21 cellular contexts compared by ENCODE assay signal in genomic region chr21:33236013-33236686, GRCh38. TPM values are rescaled to one million over a fixed set of nuclear protein-coding genes. Genes with fewer than 3 reads are reported as not detected.
A peak's percentile ranks its signal among the peaks of the same experiment; 100 is the strongest.
DNase-seq lines count a peak whose midpoint lies in the region; ATAC-seq and TF ChIP-seq lines count a peak whose summit lies in the region.
"Had no signal": no experiment of that assay in that cellular context is flagged by ENCODE, and none has a peak within 500 bp of the region (broad histone marks: within the 10 kb centered on the region; RNA-seq: fewer than 3 reads in every experiment).

No MANE protein-coding gene starts in this region.

- H3F3A ChIP-seq in PC-3 (ENCODE audit: low read length, unreplicated experiment) = no peaks in the 10 kb centered on the region

- H3K27me3 ChIP-seq in effector memory CD4-positive, alpha-beta T cell (replicated peaks; ENCODE audit: control insufficient read depth, insufficient read depth, low read length, poor library complexity, severe bottlenecking) = no peaks in the 10 kb centered on the region
- H3K27me3 ChIP-seq in PC-3 (ENCODE audit: low read length) = no peaks in the 10 kb centered on the region
- H3K27me3 ChIP-seq: heart right ventricle, neural progenitor cell, right atrium auricular region, SJSA1, vagina had no signal

- H4K20me1 ChIP-seq in OCI-LY7 (ENCODE audit: insufficient read depth, low read length) = peaks cover 5% of the 10 kb centered on the region; the same call in 1 of the 2 replicates
- H4K20me1 ChIP-seq in PC-3 (ENCODE audit: low read length) = 0 out of 2 replicates have a peak, but pooled peaks cover 10% of the 10 kb centered on the region

- H2AFZ ChIP-seq in OCI-LY7 (ENCODE audit: low read length) (no peak overlapping the region), PC-3 (ENCODE audit: low read length) (no peak overlapping the region)
- H2AFZ ChIP-seq: neural progenitor cell had no signal

- H3K4me1 ChIP-seq in OCI-LY7 (ENCODE audit: insufficient read depth, low read length, poor library complexity, severe bottlenecking) = peaks cover 95% of the 10 kb centered on the region
- peaks cover 50% of the 10 kb centered on the region for H3K4me1 ChIP-seq in effector memory CD4-positive, alpha-beta T cell (ENCODE audit: control insufficient read depth, insufficient read depth, low read length, poor library complexity, severe bottlenecking)
- peaks cover 4% of the 10 kb centered on the region for H3K4me1 ChIP-seq in PC-3 (ENCODE audit: insufficient read depth, low read length)

- H3K9me3 ChIP-seq in OCI-LY7 (ENCODE audit: low read length) = no peaks in the 10 kb centered on the region
- H3K9me3 ChIP-seq in effector memory CD4-positive, alpha-beta T cell (ENCODE audit: control insufficient read depth, low read length) = no peaks in the 10 kb centered on the region
- H3K9me3 ChIP-seq in PC-3 (ENCODE audit: low read length) = no peaks in the 10 kb centered on the region
- H3K9me3 ChIP-seq: heart right ventricle, right atrium auricular region, SJSA1, vagina had no signal

- intact Hi-C loops in OCI-LY7 (cut with micrococcal nuclease; ENCODE audit: unreplicated experiment) (no loop called here), PC-3 (cut with micrococcal nuclease) (no loop called here)

- BruUV-seq in OCI-LY7 (replicated peaks; lab: Mats Ljungman, UMichigan) (no TSS peak), PC-3 (replicated peaks; lab: Mats Ljungman, UMichigan) (no TSS peak)

- no peaks in the 10 kb centered on the region for H3K9me3 Mint-ChIP-seq in activated T-cell treated with anti-CD3 and anti-CD28 coated beads, Interleukin-2, amount 50 U/mL, for 72 hours
- H3K9me3 Mint-ChIP-seq in activated T-cell treated with anti-CD3 and anti-CD28 coated beads, Interleukin-2, amount 50 U/mL, for 4 hours = no peaks in the 10 kb centered on the region
- H3K9me3 Mint-ChIP-seq in stimulated activated naive B cell treated with anti-CD40 and anti-IgM and Interleukin-4, amounts not matched to agents 10 μg/mL and 1 μg/mL and 100 μg/mL, for 72 hours = no peaks in the 10 kb centered on the region

- H3K27ac ChIP-seq in OCI-LY7 (ENCODE audit: low read depth, low read length, poor library complexity, severe bottlenecking) (peak overlapping the region; percentile 96), PC-3 (ENCODE audit: low read length) (no peak overlapping the region)
- peak overlapping the region; percentile 66 for H3K27ac ChIP-seq in effector memory CD4-positive, alpha-beta T cell (ENCODE audit: insufficient read depth, low read length, poor library complexity, severe bottlenecking)
- H3K27ac ChIP-seq: heart right ventricle, neural progenitor cell, right atrium auricular region, SJSA1, vagina had no signal

- H3K4me2 ChIP-seq in OCI-LY7 (ENCODE audit: low read length) (peak overlapping the region; percentile 76), PC-3 (ENCODE audit: low read length) (no peak overlapping the region)
- H3K4me2 ChIP-seq: neural progenitor cell had no signal

- no peak for DNase-seq in activated T-cell treated with anti-CD3 and anti-CD28 coated beads, Interleukin-2, amount 50 U/mL, for 72 hours
- no peak for DNase-seq in activated T-cell treated with anti-CD3 and anti-CD28 coated beads, Interleukin-2, amount 50 U/mL, for 4 hours
- DNase-seq in OCI-LY7 (ENCODE audit: low spot score) = no peak
- DNase-seq in effector memory CD4-positive, alpha-beta T cell = no peak
- no peak for DNase-seq in stimulated activated naive B cell treated with anti-CD40 and anti-IgM and Interleukin-4, amounts not matched to agents 10 μg/mL and 1 μg/mL and 100 μg/mL, for 72 hours
- no peak for DNase-seq in foreskin melanocyte
- no peak for DNase-seq in PC-3
- no peak for DNase-seq in NCI-H774 (lab: John Stamatoyannopoulos, UW)
- DNase-seq: amygdala; caudate nucleus; effector CD8-positive, alpha-beta T cell; heart right ventricle; islet precursor cell; mesendoderm; NCI-H2081; NCI-H524 treated with DMSO at 0.1 percent for 48 hours; OCI-M1 had no signal

- H3K36me3 ChIP-seq in OCI-LY7 (ENCODE audit: insufficient read depth, low read length) (peaks cover 83% of the 10 kb centered on the region), PC-3 (ENCODE audit: low read depth, low read length) (no peaks in the 10 kb centered on the region)
- H3K36me3 ChIP-seq in effector memory CD4-positive, alpha-beta T cell (ENCODE audit: control insufficient read depth, insufficient read depth, low read length) = no peaks in the 10 kb centered on the region
- H3K36me3 ChIP-seq: neural progenitor cell, right atrium auricular region, SJSA1, vagina had no signal

- no peak for TF ChIP-seq CTCF in OCI-LY7 (conservative IDR thresholded peaks at IDR 0.05; ENCODE audit: low read length)
- TF ChIP-seq CTCF in PC-3 (conservative IDR thresholded peaks at IDR 0.05; ENCODE audit: low read depth, low read length) = no peak

- peak overlapping the region in 1 of 2 donors; percentile 13 for H3K4me3 Mint-ChIP-seq in activated T-cell treated with anti-CD3 and anti-CD28 coated beads, Interleukin-2, amount 50 U/mL, for 72 hours
- H3K4me3 Mint-ChIP-seq in activated T-cell treated with anti-CD3 and anti-CD28 coated beads, Interleukin-2, amount 50 U/mL, for 4 hours = no peak overlapping the region
- H3K4me3 Mint-ChIP-seq in stimulated activated naive B cell treated with anti-CD40 and anti-IgM and Interleukin-4, amounts not matched to agents 10 μg/mL and 1 μg/mL and 100 μg/mL, for 72 hours = peak overlapping the region in 1 of 2 donors; percentile 25
- H3K4me3 Mint-ChIP-seq: neural progenitor cell had no signal

- no peaks in the 10 kb centered on the region for H3K27me3 Mint-ChIP-seq in activated T-cell treated with anti-CD3 and anti-CD28 coated beads, Interleukin-2, amount 50 U/mL, for 72 hours (ENCODE audit: low read depth)
- no peaks in the 10 kb centered on the region for H3K27me3 Mint-ChIP-seq in activated T-cell treated with anti-CD3 and anti-CD28 coated beads, Interleukin-2, amount 50 U/mL, for 4 hours (ENCODE audit: low read depth)
- no peaks in the 10 kb centered on the region for H3K27me3 Mint-ChIP-seq in stimulated activated naive B cell treated with anti-CD40 and anti-IgM and Interleukin-4, amounts not matched to agents 10 μg/mL and 1 μg/mL and 100 μg/mL, for 72 hours

- peaks cover 4 to 11% of the 10 kb centered on the region in 2 donors for H3K36me3 Mint-ChIP-seq in activated T-cell treated with anti-CD3 and anti-CD28 coated beads, Interleukin-2, amount 50 U/mL, for 72 hours (ENCODE audit: insufficient read depth in 2 of 2)
- peaks cover 19% of the 10 kb centered on the region for H3K36me3 Mint-ChIP-seq in activated T-cell treated with anti-CD3 and anti-CD28 coated beads, Interleukin-2, amount 50 U/mL, for 4 hours (ENCODE audit: insufficient read depth)
- peaks cover 30 to 45% of the 10 kb centered on the region in 2 donors for H3K36me3 Mint-ChIP-seq in stimulated activated naive B cell treated with anti-CD40 and anti-IgM and Interleukin-4, amounts not matched to agents 10 μg/mL and 1 μg/mL and 100 μg/mL, for 72 hours

- CTCF ChIA-PET in OCI-LY7 (lab: Charles Lee; ENCODE audit: unreplicated experiment) (no interaction called here), PC-3 (lab: Charles Lee) (no interaction called here)

- no peak overlapping the region for H3K9ac ChIP-seq in PC-3 (ENCODE audit: low read length)
- H3K9ac ChIP-seq: neural progenitor cell had no signal

- no peak for ATAC-seq in activated T-cell treated with anti-CD3 and anti-CD28 coated beads, Interleukin-2, amount 50 U/mL, for 72 hours (replicated peaks in 1 of 2)
- ATAC-seq in activated T-cell treated with anti-CD3 and anti-CD28 coated beads, Interleukin-2, amount 50 U/mL, for 4 hours = no peak
- ATAC-seq in stimulated activated naive B cell treated with anti-CD40 and anti-IgM and Interleukin-4, amounts not matched to agents 10 μg/mL and 1 μg/mL and 100 μg/mL, for 72 hours (replicated peaks) = no peak
- no peak for ATAC-seq in PC-3

- POLR2A ChIA-PET in OCI-LY7 (lab: Charles Lee) (interaction anchor here (1.8 kb wide), 1 partner anchor 32 kb away, joined by 4 read pairs; no protein-coding TSS in a partner anchor), PC-3 (lab: Charles Lee; ENCODE audit: unreplicated experiment) (no interaction called here)

- H3K4me3 ChIP-seq in OCI-LY7 (ENCODE audit: low read depth, low read length, poor library complexity, severe bottlenecking) = no peak overlapping the region
- no peak overlapping the region for H3K4me3 ChIP-seq in effector memory CD4-positive, alpha-beta T cell (ENCODE audit: insufficient read depth, low read depth, low read length, poor library complexity, severe bottlenecking)
- no peak overlapping the region for H3K4me3 ChIP-seq in PC-3 (ENCODE audit: low read length)
- H3K4me3 ChIP-seq: heart right ventricle, neural progenitor cell, right atrium auricular region, SJSA1, vagina had no signal

- peak overlapping the region; percentile 20 for H3K27ac Mint-ChIP-seq in activated T-cell treated with anti-CD3 and anti-CD28 coated beads, Interleukin-2, amount 50 U/mL, for 72 hours
- H3K27ac Mint-ChIP-seq in stimulated activated naive B cell treated with anti-CD40 and anti-IgM and Interleukin-4, amounts not matched to agents 10 μg/mL and 1 μg/mL and 100 μg/mL, for 72 hours = peak overlapping the region; percentile 53
- H3K27ac Mint-ChIP-seq: neural progenitor cell had no signal

- H3K9me2 ChIP-seq in OCI-LY7 (ENCODE audit: insufficient read depth, low read length) (no peaks in the 10 kb centered on the region), PC-3 (replicated peaks; ENCODE audit: low read length) (no peaks in the 10 kb centered on the region)

- H3K79me2 ChIP-seq in OCI-LY7 (ENCODE audit: insufficient read depth, low read depth, low read length) = peaks cover 100% of the 10 kb centered on the region
- peaks cover 11% of the 10 kb centered on the region for H3K79me2 ChIP-seq in PC-3 (ENCODE audit: low read length)

- peaks cover 84% of the 10 kb centered on the region for H3K4me1 Mint-ChIP-seq in activated T-cell treated with anti-CD3 and anti-CD28 coated beads, Interleukin-2, amount 50 U/mL, for 72 hours (ENCODE audit: low read depth)
- H3K4me1 Mint-ChIP-seq in activated T-cell treated with anti-CD3 and anti-CD28 coated beads, Interleukin-2, amount 50 U/mL, for 4 hours (ENCODE audit: low read depth) = peaks cover 88% of the 10 kb centered on the region
- H3K4me1 Mint-ChIP-seq in stimulated activated naive B cell treated with anti-CD40 and anti-IgM and Interleukin-4, amounts not matched to agents 10 μg/mL and 1 μg/mL and 100 μg/mL, for 72 hours = peaks cover 54 to 83% of the 10 kb centered on the region in 2 donors

RNA-seq across cellular contexts. Expression of gene IFNAR2, which starts 6.4 kb away (rescaled TPM):
- total RNA-seq in activated T-cell treated with anti-CD3 and anti-CD28 coated beads, Interleukin-2, amount 50 U/mL, for 72 hours = 10 to 100 TPM; 30.5 to 30.7 TPM
- total RNA-seq in activated T-cell treated with anti-CD3 and anti-CD28 coated beads, Interleukin-2, amount 50 U/mL, for 4 hours = 10 to 100 TPM; 13.9 to 20.2 (median 14.7) TPM
- total RNA-seq in OCI-LY7 (2014; rRNA removed; shearing (Covaris generic)) = 22.1 and 24.8 TPM in 2 replicates
- total RNA-seq in OCI-LY7 (2022) (93.5 and 114 TPM in 2 replicates), PC-3 (2014; rRNA removed) (2.1 and 7.1 TPM in 2 replicates)

RNA-seq across cellular contexts. Expression of gene IL10RB, which starts 30.0 kb away (rescaled TPM):
- 10 to 100 TPM; 36.4 to 44.0 TPM for total RNA-seq in activated T-cell treated with anti-CD3 and anti-CD28 coated beads, Interleukin-2, amount 50 U/mL, for 72 hours
- 10 to 100 TPM in 2 of 3 donors, 1 to 10 TPM in 1; 9.3 to 11.6 (median 10.2) TPM for total RNA-seq in activated T-cell treated with anti-CD3 and anti-CD28 coated beads, Interleukin-2, amount 50 U/mL, for 4 hours
- 44.3 and 48.0 TPM in 2 replicates for total RNA-seq in OCI-LY7 (2014; rRNA removed; shearing (Covaris generic))
- total RNA-seq in OCI-LY7 (2022) = 48.3 and 54.5 TPM in 2 replicates
- 25.3 and 26.8 TPM in 2 replicates for total RNA-seq in PC-3 (2014; rRNA removed)
